ENCODE assay signal across 8 cellular contexts in genomic region chr10:87861034-87861433, GRCh38. TPM values are rescaled to one million over a fixed set of nuclear protein-coding genes. Genes with fewer than 3 reads are reported as not detected.
A peak's percentile ranks its signal among the peaks of the same experiment; 100 is the strongest.
DNase-seq lines count a peak whose midpoint lies in the region; ATAC-seq and TF ChIP-seq lines count a peak whose summit lies in the region.

No MANE protein-coding gene starts in this region.

- H3K9me3 ChIP-seq in iPS-18c (ENCODE audit: control insufficient read depth, insufficient read depth, low read length) (no peaks in the 10 kb centered on the region), testis (no peaks in the 10 kb centered on the region)

- H3K27me3 ChIP-seq in testis: no peaks in the 10 kb centered on the region

- POLR2A ChIA-PET in activated CD4-positive, alpha-beta memory T cell treated with anti-CD3 and anti-CD28 coated beads for 36 hours (lab: Charles Lee): interaction anchor here (1.1 to 4.3 kb wide), 6 partner anchors 43 to 722 kb away, joined by 3 to 33 read pairs (median 7); partner anchors contain the start of genes ATAD1 and RNLS

- no peaks in the 10 kb centered on the region for H3K9me3 Mint-ChIP-seq in activated CD4-positive, alpha-beta T cell treated with anti-CD3 and anti-CD28 coated beads, Interleukin-2, amount 10 ng/mL, durations not matched to agents 24 days and 14 days
- no peaks in the 10 kb centered on the region for H3K9me3 Mint-ChIP-seq in activated CD4-positive, alpha-beta memory T cell treated with anti-CD3 and anti-CD28 coated beads for 36 hours

- intact Hi-C loops in activated CD4-positive, alpha-beta T cell treated with anti-CD3 and anti-CD28 coated beads, Interleukin-2, amount 10 ng/mL, durations not matched to agents 24 days and 14 days (cut with micrococcal nuclease): no loop called here
- intact Hi-C loops in activated CD4-positive, alpha-beta memory T cell treated with anti-CD3 and anti-CD28 coated beads for 36 hours (cut with micrococcal nuclease): loop anchor here (2.0 to 10.0 kb wide), 6 partner anchors 204 to 1391 kb away; partner anchors contain the start of genes LIPA and PAPSS2
- intact Hi-C loops in testis (cut with DNase I; ENCODE audit: low total_unique reads): loop anchor here (10.0 kb wide), 2 partner anchors 184 to 524 kb away; no protein-coding TSS in a partner anchor

- WGBS in testis, 2 donors: 34 to 45% methylated on average over 4 of the region's 4 CpGs

- H3K4me3 ChIP-seq in iPS-18c (ENCODE audit: insufficient read depth, low read depth, low read length): peak overlapping the region; percentile 97
- peak overlapping the region in 1 of 2 donors; percentile 93 for H3K4me3 ChIP-seq in testis

- peaks cover 10% of the 10 kb centered on the region for H3K36me3 Mint-ChIP-seq in activated CD4-positive, alpha-beta T cell treated with anti-CD3 and anti-CD28 coated beads, Interleukin-2, amount 10 ng/mL, durations not matched to agents 24 days and 14 days (ENCODE audit: low read depth)
- H3K36me3 Mint-ChIP-seq in activated CD4-positive, alpha-beta memory T cell treated with anti-CD3 and anti-CD28 coated beads for 36 hours: peaks cover 9% of the 10 kb centered on the region

- peak overlapping the region; percentile 87 to 99 for H3K27ac ChIP-seq in testis

- H3K4me1 Mint-ChIP-seq in activated CD4-positive, alpha-beta T cell treated with anti-CD3 and anti-CD28 coated beads, Interleukin-2, amount 10 ng/mL, durations not matched to agents 24 days and 14 days: peaks cover 34% of the 10 kb centered on the region
- peaks cover 27% of the 10 kb centered on the region for H3K4me1 Mint-ChIP-seq in activated CD4-positive, alpha-beta memory T cell treated with anti-CD3 and anti-CD28 coated beads for 36 hours (ENCODE audit: low read depth)

- H3K4me1 ChIP-seq in testis: peaks cover 11% of the 10 kb centered on the region

- ATAC-seq in HG02763 (IDR thresholded peaks at IDR 0.05; ENCODE audit: unreplicated experiment): no peak

- H3K27ac Mint-ChIP-seq in activated CD4-positive, alpha-beta T cell treated with anti-CD3 and anti-CD28 coated beads, Interleukin-2, amount 10 ng/mL, durations not matched to agents 24 days and 14 days: peak overlapping the region; percentile 91
- no peak overlapping the region for H3K27ac Mint-ChIP-seq in activated CD4-positive, alpha-beta memory T cell treated with anti-CD3 and anti-CD28 coated beads for 36 hours

- TF ChIP-seq CTCF in testis (IDR thresholded peaks at IDR 0.05): no peak

- no peak for TF ChIP-seq POLR2A in testis (IDR thresholded peaks at IDR 0.05)

- no peaks in the 10 kb centered on the region for H3K36me3 ChIP-seq in testis (ENCODE audit: low read depth, missing control alignments)

- H3K4me3 Mint-ChIP-seq in activated CD4-positive, alpha-beta T cell treated with anti-CD3 and anti-CD28 coated beads, Interleukin-2, amount 10 ng/mL, durations not matched to agents 24 days and 14 days: peak overlapping the region; percentile 92
- H3K4me3 Mint-ChIP-seq in activated CD4-positive, alpha-beta memory T cell treated with anti-CD3 and anti-CD28 coated beads for 36 hours: peak overlapping the region; percentile 90

- DNase-seq in activated CD4-positive, alpha-beta T cell treated with anti-CD3 and anti-CD28 coated beads, Interleukin-2, amount 10 ng/mL, durations not matched to agents 24 days and 14 days: no peak
- DNase-seq in activated CD4-positive, alpha-beta T cell treated with anti-CD3 and anti-CD28 coated beads, Interleukin-2, amount 50 U/mL, for 4 hours: no peak
- DNase-seq in activated CD4-positive, alpha-beta memory T cell treated with anti-CD3 and anti-CD28 coated beads for 36 hours: no peak
- DNase-seq in testis (no peak), islet precursor cell (no peak)
- DNase-seq in activated CD8-positive, alpha-beta memory T cell treated with anti-CD3 and anti-CD28 coated beads for 24 hours: no peak

- no peaks in the 10 kb centered on the region for H3K27me3 Mint-ChIP-seq in activated CD4-positive, alpha-beta T cell treated with anti-CD3 and anti-CD28 coated beads, Interleukin-2, amount 10 ng/mL, durations not matched to agents 24 days and 14 days
- no peaks in the 10 kb centered on the region for H3K27me3 Mint-ChIP-seq in activated CD4-positive, alpha-beta memory T cell treated with anti-CD3 and anti-CD28 coated beads for 36 hours

- CTCF ChIA-PET in activated CD4-positive, alpha-beta memory T cell treated with anti-CD3 and anti-CD28 coated beads for 36 hours (lab: Charles Lee): interaction anchor here (0.6 to 3.6 kb wide), 8 partner anchors 11 to 691 kb away, joined by 3 to 34 read pairs (median 7); partner anchors contain the start of gene ATAD1

RNA-seq across cellular contexts. Expression of gene KLLN, which starts 2.3 kb away (rescaled TPM):
- total RNA-seq in activated CD4-positive, alpha-beta T cell treated with anti-CD3 and anti-CD28 coated beads, Interleukin-2, amount 10 ng/mL, durations not matched to agents 24 days and 14 days: 0.54 and 1.0 TPM in 2 replicates
- under 1 TPM; 0.19 to 0.29 TPM for total RNA-seq in activated CD4-positive, alpha-beta memory T cell treated with anti-CD3 and anti-CD28 coated beads for 36 hours
- 1 to 10 TPM; 2.0 to 3.9 TPM for total RNA-seq in testis
- polyA plus RNA-seq in testis (ENCODE audit: insufficient read depth, low read depth, low replicate concordance): 2.0 TPM

RNA-seq across cellular contexts. Expression of gene PTEN, which starts 2.4 kb away (rescaled TPM):
- total RNA-seq in activated CD4-positive, alpha-beta T cell treated with anti-CD3 and anti-CD28 coated beads, Interleukin-2, amount 10 ng/mL, durations not matched to agents 24 days and 14 days: 48.6 and 51.3 TPM in 2 replicates
- 10 to 100 TPM; 31.9 to 36.8 TPM for total RNA-seq in activated CD4-positive, alpha-beta memory T cell treated with anti-CD3 and anti-CD28 coated beads for 36 hours
- 100 to 1,000 TPM in 1 of 2 donors, 10 to 100 TPM in 1; 85.4 to 118 TPM for total RNA-seq in testis
- 96.8 TPM for polyA plus RNA-seq in testis (ENCODE audit: insufficient read depth, low read depth, low replicate concordance)

RNA-seq across cellular contexts. Expression of gene ATAD1, which starts 43.0 kb away (rescaled TPM):
- 54.1 and 55.5 TPM in 2 replicates for total RNA-seq in activated CD4-positive, alpha-beta T cell treated with anti-CD3 and anti-CD28 coated beads, Interleukin-2, amount 10 ng/mL, durations not matched to agents 24 days and 14 days
- 10 to 100 TPM; 39.4 to 42.8 TPM for total RNA-seq in activated CD4-positive, alpha-beta memory T cell treated with anti-CD3 and anti-CD28 coated beads for 36 hours
- total RNA-seq in testis: 100 to 1,000 TPM in 1 of 2 donors, 10 to 100 TPM in 1; 68.5 to 107 TPM
- polyA plus RNA-seq in testis (ENCODE audit: insufficient read depth, low read depth, low replicate concordance): 162 TPM
